ENCODE assay signal across 1 cellular context in the genomic region with DNA sequence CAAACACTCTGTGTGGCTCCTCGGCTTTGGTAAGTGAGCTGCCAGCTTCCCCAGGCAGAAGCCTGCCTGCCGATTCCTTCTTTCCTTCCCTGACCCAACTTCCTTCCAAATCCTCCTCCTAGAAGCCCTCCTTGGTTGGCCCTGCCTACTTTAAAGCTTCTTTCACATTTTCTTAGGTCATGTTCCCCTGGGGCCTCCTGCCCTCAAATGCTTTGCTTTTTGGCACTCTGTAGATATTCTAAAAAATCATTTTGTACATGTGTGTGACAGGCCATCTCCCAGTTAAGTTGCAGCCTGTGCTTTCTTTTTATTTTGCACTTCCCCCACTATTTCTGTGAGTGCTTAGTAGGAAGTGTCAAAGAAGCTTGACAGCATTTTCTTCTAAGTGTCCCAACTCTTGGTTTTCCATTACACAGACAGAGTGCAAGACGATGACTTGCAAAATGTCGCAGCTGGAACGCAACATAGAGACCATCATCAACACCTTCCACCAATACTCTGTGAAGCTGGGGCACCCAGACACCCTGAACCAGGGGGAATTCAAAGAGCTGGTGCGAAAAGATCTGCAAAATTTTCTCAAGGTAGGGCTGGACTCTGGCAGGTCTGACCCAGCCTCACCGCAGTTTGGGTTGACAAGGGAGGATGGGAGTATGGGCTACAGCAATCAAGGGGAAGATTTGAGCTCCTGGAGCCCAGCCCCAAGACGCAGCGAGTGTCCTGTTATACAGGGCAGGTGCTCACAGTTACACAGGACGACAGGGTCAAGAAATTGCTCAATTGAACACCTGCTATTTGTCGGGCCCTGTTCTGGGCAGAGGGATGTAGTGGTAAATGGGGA.
TF ChIP-seq lines count a peak whose summit lies in the region.

Gene S100A9, plus strand, starts transcription at position 2 of the 838 bp plus-strand sequence. Its CDS starts 430 bp downstream, at position 432.

TF ChIP-seq in GM23338, 12 proteins besides CTCF, POLR2A, EP300 and RAD21 (continued from another document):
- TF ChIP-seq ZNF462 (CRISPR knock-in tag; IDR thresholded peaks at IDR 0.05) (no peak), POLR2AphosphoS5 (IDR thresholded peaks at IDR 0.05; ENCODE audit: low read depth) (no peak), STAT1 (IDR thresholded peaks at IDR 0.05; ENCODE audit: unreplicated experiment) (no peak), ZNF114 (CRISPR knock-in tag; IDR thresholded peaks at IDR 0.05) (no peak), REST (IDR thresholded peaks at IDR 0.05; ENCODE audit: unreplicated experiment) (no peak)
TF ChIP-seq in GM23338: peak in this region for 0.
